1 cellular context compared by ENCODE assay signal in genomic region chr6:158737710-158738615, GRCh38.
TF ChIP-seq lines count a peak whose summit lies in the region.

No MANE protein-coding gene starts in this region.

TF ChIP-seq in GM23338, 12 proteins besides CTCF, POLR2A, EP300 and RAD21 (continued from another document):
- TF ChIP-seq ETS1 (IDR thresholded peaks at IDR 0.05), result no peak
- TF ChIP-seq NANOG (IDR thresholded peaks at IDR 0.05; ENCODE audit: borderline replicate concordance), result no peak
- TF ChIP-seq ZNF331 (CRISPR knock-in tag; IDR thresholded peaks at IDR 0.05; ENCODE audit: low read depth), result no peak
- TF ChIP-seq EZH2phosphoT487 (IDR thresholded peaks at IDR 0.05; ENCODE audit: unreplicated experiment), result no peak
- TF ChIP-seq EZH2 (IDR thresholded peaks at IDR 0.05; ENCODE audit: low read depth, unreplicated experiment), result no peak
- TF ChIP-seq STAT1 (IDR thresholded peaks at IDR 0.05; ENCODE audit: unreplicated experiment), result no peak
- no peak for TF ChIP-seq ZNF462 (CRISPR knock-in tag; IDR thresholded peaks at IDR 0.05)
- no peak for TF ChIP-seq POLR2AphosphoS5 (IDR thresholded peaks at IDR 0.05; ENCODE audit: low read depth)
